Comparison of ENCODE assay signal across 8 cellular contexts in the genomic region with DNA sequence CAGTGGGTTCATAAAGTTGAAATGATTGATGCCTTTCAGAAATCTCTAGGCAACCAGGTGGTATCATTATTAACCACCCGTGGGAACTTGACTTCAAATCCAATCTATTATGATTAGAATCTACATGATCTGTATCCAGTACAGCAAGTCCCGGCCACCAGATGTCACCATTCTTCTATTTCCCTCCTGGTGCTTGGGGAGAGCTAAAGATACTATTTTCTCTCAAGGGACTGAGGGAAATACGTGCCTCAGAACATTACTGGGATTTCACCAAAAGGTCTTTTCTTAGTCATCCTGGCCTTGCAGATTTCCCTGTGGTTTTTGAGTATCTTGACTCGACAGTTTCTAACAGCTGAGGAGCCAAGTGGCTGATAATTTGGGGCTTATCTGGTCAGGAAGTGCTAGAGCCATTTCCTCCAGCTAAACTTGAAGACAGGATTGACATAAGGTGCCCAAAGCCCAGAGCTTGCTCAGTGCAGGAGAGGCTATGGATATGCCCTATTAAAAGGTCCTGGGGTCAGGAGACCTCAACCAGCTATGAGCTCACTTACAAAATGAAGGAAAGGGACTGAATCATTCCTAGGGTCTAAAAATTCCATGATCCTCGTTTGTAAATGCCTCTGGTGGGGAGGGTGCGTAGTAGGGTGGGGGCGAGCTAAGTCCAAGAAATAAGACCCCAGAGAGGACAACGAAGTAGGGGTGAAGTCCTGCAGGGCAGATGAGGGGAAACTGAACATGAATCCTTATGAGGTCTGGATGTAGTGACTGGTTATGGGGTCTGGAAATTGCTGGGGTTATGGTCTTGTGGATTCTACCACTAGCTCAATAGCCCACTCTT.
DNase-seq lines count a peak whose midpoint lies in the region; ATAC-seq and TF ChIP-seq lines count a peak whose summit lies in the region.

No MANE protein-coding gene starts in this region.

- H3K27ac ChIP-seq in SK-N-MC: no peak overlapping the region
- peak overlapping the region; percentile 86 for H3K27ac ChIP-seq in upper lobe of right lung

- H3K27me3 ChIP-seq in GM06990 (replicated peaks; ENCODE audit: control insufficient read depth, insufficient read depth, low read length) (no peaks in the 10 kb centered on the region), upper lobe of right lung (no peaks in the 10 kb centered on the region)

- H3K36me3 Mint-ChIP-seq in HFFc6 (ENCODE audit: low read depth): no peaks in the 10 kb centered on the region

- intact Hi-C loops in posterior cingulate gyrus (cut with DNase I): loop anchor here (1.0 to 5.0 kb wide), 5 partner anchors 89 to 333 kb away; no protein-coding TSS in a partner anchor
- intact Hi-C loops in upper lobe of right lung (cut with DNase I): loop anchor here (10.0 kb wide), 1 partner anchor 286 kb away; no protein-coding TSS in a partner anchor

- H3K27me3 Mint-ChIP-seq in HFFc6 (ENCODE audit: insufficient read depth): no peaks in the 10 kb centered on the region

- peak; percentile 80 for DNase-seq in GM06990 (ENCODE audit: extremely low read depth, insufficient read length)
- DNase-seq in HFFc6: peak; percentile 96
- DNase-seq in MV-4-11 (lab: John Stamatoyannopoulos, UW): peak; percentile 97
- DNase-seq in SK-N-MC (ENCODE audit: low read depth, low spot score): peak; percentile 75
- peak; percentile 86 for DNase-seq in activated naive CD4-positive, alpha-beta T cell treated with anti-CD3 and anti-CD28 coated beads, Interleukin-2, amount 50 U/mL, for 16 hours
- peak; percentile 94 for DNase-seq in glomerular visceral epithelial cell (ENCODE audit: extremely low spot score)
- DNase-seq in posterior cingulate gyrus: peak; percentile 57 to 97 (median 88)
- peak; percentile 76 for DNase-seq in upper lobe of right lung

- peaks cover 27% of the 10 kb centered on the region for H3K4me1 ChIP-seq in upper lobe of right lung

- peaks cover 41% of the 10 kb centered on the region for H3K4me1 Mint-ChIP-seq in HFFc6 (ENCODE audit: low read depth)

- ATAC-seq in upper lobe of right lung: peak; percentile 70

- peak overlapping the region; percentile 88 for H3K4me3 ChIP-seq in GM06990 (replicated peaks; ENCODE audit: low read depth, low read length)
- H3K4me3 ChIP-seq in SK-N-MC: peak overlapping the region; percentile 93
- no peak overlapping the region for H3K4me3 ChIP-seq in upper lobe of right lung

- H3K27ac Mint-ChIP-seq in HFFc6: peak overlapping the region; percentile 72

- no peak overlapping the region for H3K9ac ChIP-seq in SK-N-MC (ENCODE audit: insufficient read length)

- no peaks in the 10 kb centered on the region for H3K36me3 ChIP-seq in GM06990 (ENCODE audit: control insufficient read depth, insufficient read depth, low read length)
- no peaks in the 10 kb centered on the region for H3K36me3 ChIP-seq in SK-N-MC (ENCODE audit: insufficient read depth, low read length)
- no peaks in the 10 kb centered on the region for H3K36me3 ChIP-seq in upper lobe of right lung

- peak overlapping the region; percentile 91 for H3K4me3 Mint-ChIP-seq in HFFc6

- TF ChIP-seq CTCF in GM06990 (IDR thresholded peaks at IDR 0.05; ENCODE audit: insufficient read depth, low read length, poor library complexity, severe bottlenecking) (peak; percentile 68), HFFc6 (IDR thresholded peaks at IDR 0.05) (peak; percentile 89), upper lobe of right lung (IDR thresholded peaks at IDR 0.05) (peak; percentile 82)

- H3K9me3 ChIP-seq in SK-N-MC (ENCODE audit: low read depth, low read length) (no peaks in the 10 kb centered on the region), upper lobe of right lung (no peaks in the 10 kb centered on the region)

- no peaks in the 10 kb centered on the region for H3K9me3 Mint-ChIP-seq in HFFc6
